Comparison of ENCODE assay signal across 8 cellular contexts in the genomic region with DNA sequence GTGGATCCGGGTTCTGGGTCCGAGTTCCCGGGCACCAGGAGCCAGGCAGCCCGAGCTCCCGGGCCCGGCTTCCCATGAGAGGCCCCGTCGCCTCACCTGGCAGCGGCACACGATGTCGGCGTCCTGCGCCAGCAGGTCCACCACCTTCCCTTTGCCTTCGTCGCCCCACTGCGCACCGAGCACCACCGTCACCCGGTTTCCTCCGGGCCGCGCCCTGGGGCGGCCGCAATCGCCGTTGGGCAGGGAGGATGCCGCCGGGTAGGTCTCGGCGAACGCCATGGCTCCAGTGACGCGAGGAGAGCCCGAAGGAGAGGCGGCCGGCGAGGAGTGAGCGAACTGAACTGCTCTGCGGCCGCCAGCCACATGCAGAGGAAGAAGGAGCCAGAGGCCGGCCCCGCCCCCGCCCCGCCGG. TPM values are rescaled to one million over a fixed set of nuclear protein-coding genes. Genes with fewer than 3 reads are reported as not detected.
DNase-seq lines count a peak whose midpoint lies in the region; ATAC-seq, FAIRE-seq and TF ChIP-seq lines count a peak whose summit lies in the region.

A gene (minus strand): TSS at position 371 of the 412 bp plus-strand sequence. CDS start 92 bp downstream, at position 279.

- H3K36me3 ChIP-seq in neural cell (ENCODE audit: insufficient read depth, low read length) = no peaks in the 10 kb centered on the region

- H3K27me3 ChIP-seq in neural cell (ENCODE audit: insufficient read depth, low read depth, low read length) = no peaks in the 10 kb centered on the region

- peaks cover 39% of the 10 kb centered on the region for H3K79me2 ChIP-seq in neural cell (replicated peaks; ENCODE audit: insufficient read depth, low read length)

- H3K27ac Mint-ChIP-seq in effector memory CD8-positive, alpha-beta T cell = peak within 1 kb of the TSS; percentile 97

- peaks cover 38% of the 10 kb centered on the region for H3K36me3 Mint-ChIP-seq in effector memory CD8-positive, alpha-beta T cell (ENCODE audit: insufficient read depth)

- peak within 1 kb of the TSS; percentile 91 to 93 for H3K4me3 Mint-ChIP-seq in effector memory CD8-positive, alpha-beta T cell

- no peak for TF ChIP-seq CTCF in NB4 (IDR thresholded peaks at IDR 0.05; ENCODE audit: low read depth, low read length)
- no peak for TF ChIP-seq CTCF in neural cell (IDR thresholded peaks at IDR 0.05; ENCODE audit: poor library complexity, severe bottlenecking)

- no peak for TF ChIP-seq RAD21 in neural cell (conservative IDR thresholded peaks at IDR 0.05)

- ATAC-seq in effector memory CD8-positive, alpha-beta T cell (replicated peaks) = no peak
- ATAC-seq in HG02885 (IDR thresholded peaks at IDR 0.05; ENCODE audit: poor library complexity, unreplicated experiment) = no peak
- no peak for ATAC-seq in GM19395 (IDR thresholded peaks at IDR 0.05; ENCODE audit: unreplicated experiment)
- no peak for ATAC-seq in HG03432 (IDR thresholded peaks at IDR 0.05; ENCODE audit: unreplicated experiment)

- peaks cover 32 to 36% of the 10 kb centered on the region in 2 donors for H3K4me1 Mint-ChIP-seq in effector memory CD8-positive, alpha-beta T cell (ENCODE audit: low read depth in 2 of 2)

- H3K27me3 Mint-ChIP-seq in effector memory CD8-positive, alpha-beta T cell = no peaks in the 10 kb centered on the region

- H3K9me2 ChIP-seq in neural cell (ENCODE audit: insufficient read depth, low read length) = no peaks in the 10 kb centered on the region

- peak; percentile 5 for FAIRE-seq in GM12892 (lab: Jason Lieb, UNC)

- peak within 1 kb of the TSS; percentile 91 for H3K9ac ChIP-seq in neural cell (ENCODE audit: low read length)

- peak within 1 kb of the TSS; percentile 85 for H3K27ac ChIP-seq in neural cell (ENCODE audit: low read length)

- no peaks in the 10 kb centered on the region for H3F3A ChIP-seq in neural cell (ENCODE audit: insufficient read depth, low read length, poor library complexity, severe bottlenecking)

- DNase-seq in GM12892 (ENCODE audit: insufficient read length) (no peak), NB4 (ENCODE audit: low read depth) (no peak), COR-L47 (lab: John Stamatoyannopoulos, UW) (no peak)
- DNase-seq in effector memory CD8-positive, alpha-beta T cell = no peak

- peak within 1 kb of the TSS; percentile 88 for H3K4me3 ChIP-seq in NB4 (ENCODE audit: low read depth, low read length)
- peak within 1 kb of the TSS; percentile 88 for H3K4me3 ChIP-seq in neural cell (ENCODE audit: low read length)

- H2AFZ ChIP-seq in neural cell (ENCODE audit: low read depth, low read length) = peak within 1 kb of the TSS; percentile 51

- TF ChIP-seq EP300 in neural cell (conservative IDR thresholded peaks at IDR 0.05; ENCODE audit: poor library complexity, severe bottlenecking) = no peak

- H3K4me2 ChIP-seq in neural cell (ENCODE audit: low read length) = peak within 1 kb of the TSS; percentile 86

- H4K20me1 ChIP-seq in neural cell (ENCODE audit: insufficient read depth) = no peaks in the 10 kb centered on the region

- TF ChIP-seq POLR2A in GM12892 (IDR thresholded peaks at IDR 0.05; ENCODE audit: low read depth, low read length) = peak; percentile 87
- TF ChIP-seq POLR2A in NB4 (IDR thresholded peaks at IDR 0.05; ENCODE audit: extremely low read depth, insufficient read length) = peak; percentile 82

- no peaks in the 10 kb centered on the region for H3K9me3 ChIP-seq in neural cell (ENCODE audit: low read length)

- H3K9me3 Mint-ChIP-seq in effector memory CD8-positive, alpha-beta T cell = no peaks in the 10 kb centered on the region

TF ChIP-seq in neural cell, 6 proteins besides CTCF, POLR2A, EP300 and RAD21:
- TF ChIP-seq EZH2 (IDR thresholded peaks at IDR 0.05; ENCODE audit: borderline replicate concordance, insufficient read depth, low read length, poor library complexity, severe bottlenecking) = no peak
- TF ChIP-seq MXI1 (conservative IDR thresholded peaks at IDR 0.05; ENCODE audit: poor library complexity, severe bottlenecking) = peak; percentile 75
- TF ChIP-seq, protein P1, sequence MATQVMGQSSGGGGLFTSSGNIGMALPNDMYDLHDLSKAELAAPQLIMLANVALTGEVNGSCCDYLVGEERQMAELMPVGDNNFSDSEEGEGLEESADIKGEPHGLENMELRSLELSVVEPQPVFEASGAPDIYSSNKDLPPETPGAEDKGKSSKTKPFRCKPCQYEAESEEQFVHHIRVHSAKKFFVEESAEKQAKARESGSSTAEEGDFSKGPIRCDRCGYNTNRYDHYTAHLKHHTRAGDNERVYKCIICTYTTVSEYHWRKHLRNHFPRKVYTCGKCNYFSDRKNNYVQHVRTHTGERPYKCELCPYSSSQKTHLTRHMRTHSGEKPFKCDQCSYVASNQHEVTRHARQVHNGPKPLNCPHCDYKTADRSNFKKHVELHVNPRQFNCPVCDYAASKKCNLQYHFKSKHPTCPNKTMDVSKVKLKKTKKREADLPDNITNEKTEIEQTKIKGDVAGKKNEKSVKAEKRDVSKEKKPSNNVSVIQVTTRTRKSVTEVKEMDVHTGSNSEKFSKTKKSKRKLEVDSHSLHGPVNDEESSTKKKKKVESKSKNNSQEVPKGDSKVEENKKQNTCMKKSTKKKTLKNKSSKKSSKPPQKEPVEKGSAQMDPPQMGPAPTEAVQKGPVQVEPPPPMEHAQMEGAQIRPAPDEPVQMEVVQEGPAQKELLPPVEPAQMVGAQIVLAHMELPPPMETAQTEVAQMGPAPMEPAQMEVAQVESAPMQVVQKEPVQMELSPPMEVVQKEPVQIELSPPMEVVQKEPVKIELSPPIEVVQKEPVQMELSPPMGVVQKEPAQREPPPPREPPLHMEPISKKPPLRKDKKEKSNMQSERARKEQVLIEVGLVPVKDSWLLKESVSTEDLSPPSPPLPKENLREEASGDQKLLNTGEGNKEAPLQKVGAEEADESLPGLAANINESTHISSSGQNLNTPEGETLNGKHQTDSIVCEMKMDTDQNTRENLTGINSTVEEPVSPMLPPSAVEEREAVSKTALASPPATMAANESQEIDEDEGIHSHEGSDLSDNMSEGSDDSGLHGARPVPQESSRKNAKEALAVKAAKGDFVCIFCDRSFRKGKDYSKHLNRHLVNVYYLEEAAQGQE (IDR thresholded peaks at IDR 0.05; ENCODE audit: borderline replicate concordance) = peak; percentile 53

RNA-seq across cellular contexts. Expression of the gene that starts here (rescaled TPM):
- 40.1 TPM for polyA plus RNA-seq in GM12892 (2012; ENCODE audit: missing spikeins)
- polyA plus RNA-seq in neural cell = 78.0 and 86.1 TPM in 2 replicates
- polyA minus RNA-seq in neural cell = 88.9 and 92.1 TPM in 2 replicates
